Comparison of ENCODE assay signal across 9 cellular contexts in genomic region chr4:122798101-122798500, GRCh38. TPM values are rescaled to one million over a fixed set of nuclear protein-coding genes. Genes with fewer than 3 reads are reported as not detected.
DNase-seq lines count a peak whose midpoint lies in the region; ATAC-seq, FAIRE-seq and TF ChIP-seq lines count a peak whose summit lies in the region.
"Had no signal": no experiment of that assay in that cellular context is flagged by ENCODE, and none has a peak within 500 bp of the region (broad histone marks: within the 10 kb centered on the region; RNA-seq: fewer than 3 reads in every experiment).

No MANE protein-coding gene starts in this region.

- H4K20me1 ChIP-seq in astrocyte (ENCODE audit: insufficient read depth, low read length), result no peaks in the 10 kb centered on the region

- H3K4me3 ChIP-seq in A673 (ENCODE audit: low read depth, low read length, poor library complexity, severe bottlenecking) (peak overlapping the region; percentile 1), astrocyte (ENCODE audit: insufficient read depth, low read depth, low read length) (no peak overlapping the region), subcutaneous abdominal adipose tissue (ENCODE audit: low read depth in 1 of 5, low read length in 5 of 5) (peak overlapping the region in 3 of 5 donors; percentile 25 to 34 (median 30))

- peak overlapping the region; percentile 78 for H3K27ac ChIP-seq in A673 (ENCODE audit: low read depth, low read length, poor library complexity, severe bottlenecking)
- peak overlapping the region; percentile 82 for H3K27ac ChIP-seq in astrocyte (ENCODE audit: low read depth, low read length)
- peak overlapping the region; percentile 81 for H3K27ac ChIP-seq in subcutaneous abdominal adipose tissue (ENCODE audit: low read depth, low read length)

- H3K4me1 Mint-ChIP-seq in astrocyte (ENCODE audit: low read depth, unreplicated experiment), result peaks cover 23% of the 10 kb centered on the region

- POLR2A ChIA-PET in A673 (lab: Charles Lee; ENCODE audit: low non-redundant PET), result interaction anchor here (0.7 kb wide), 1 partner anchor 232 kb away, joined by 3 read pairs; no protein-coding TSS in a partner anchor

- no peaks in the 10 kb centered on the region for H3K9me3 Mint-ChIP-seq in astrocyte (ENCODE audit: unreplicated experiment)

- H3K27me3 Mint-ChIP-seq in astrocyte (ENCODE audit: low read depth, unreplicated experiment), result no peaks in the 10 kb centered on the region

- H3K4me3 Mint-ChIP-seq in astrocyte (ENCODE audit: unreplicated experiment), result no peak overlapping the region

- TF ChIP-seq CTCF in A673 (conservative IDR thresholded peaks at IDR 0.05; ENCODE audit: low read depth, low read length), result no peak
- no peak for TF ChIP-seq CTCF in astrocyte (IDR thresholded peaks at IDR 0.05; ENCODE audit: insufficient read depth, low read depth, low read length)

- H3K36me3 ChIP-seq in A673 (ENCODE audit: insufficient read depth, low read length, poor library complexity, severe bottlenecking) (no peaks in the 10 kb centered on the region), astrocyte (ENCODE audit: insufficient read depth, low read length) (no peaks in the 10 kb centered on the region), subcutaneous abdominal adipose tissue (ENCODE audit: control insufficient read depth in 5 of 5, insufficient read depth in 5 of 5, low read length in 5 of 5) (no peaks in the 10 kb centered on the region)

- peak overlapping the region; percentile 99 for H3K27ac Mint-ChIP-seq in astrocyte (ENCODE audit: unreplicated experiment)

- H3K36me3 Mint-ChIP-seq in astrocyte (ENCODE audit: low read depth, unreplicated experiment), result no peaks in the 10 kb centered on the region

- ATAC-seq in GM19043 (IDR thresholded peaks at IDR 0.05; ENCODE audit: low read depth, unreplicated experiment), result peak; percentile 54

- FAIRE-seq in astrocyte (lab: Jason Lieb, UNC), result no peak
- FAIRE-seq: GM18507 had no signal

- H3K9me3 ChIP-seq in A673 (ENCODE audit: low read depth, low read length, poor library complexity, severe bottlenecking) (no peaks in the 10 kb centered on the region), astrocyte (ENCODE audit: insufficient read depth, low read depth, low read length) (no peaks in the 10 kb centered on the region), subcutaneous abdominal adipose tissue (ENCODE audit: control insufficient read depth in 5 of 5, low read length in 5 of 5) (no peaks in the 10 kb centered on the region)

- peak overlapping the region; percentile 64 for H3K4me2 ChIP-seq in astrocyte (ENCODE audit: low read length)

- H3K27me3 ChIP-seq in A673 (replicated peaks; ENCODE audit: insufficient read depth, low read depth, low read length, poor library complexity) (no peaks in the 10 kb centered on the region), astrocyte (ENCODE audit: insufficient read depth, low read length) (no peaks in the 10 kb centered on the region), subcutaneous abdominal adipose tissue (ENCODE audit: control insufficient read depth in 5 of 5, insufficient read depth in 4 of 5, low read length in 5 of 5) (no peaks in the 10 kb centered on the region)

- H3K79me2 ChIP-seq in astrocyte (ENCODE audit: insufficient read depth, low read length), result no peaks in the 10 kb centered on the region

- H3K9ac ChIP-seq in astrocyte (ENCODE audit: low read length) (peak overlapping the region; percentile 57), subcutaneous abdominal adipose tissue (ENCODE audit: low read length in 5 of 5) (peak overlapping the region in 2 of 5 donors; percentile 22 to 46)

- H3K4me1 ChIP-seq in A673 (ENCODE audit: insufficient read depth, low read length, poor library complexity, severe bottlenecking) (peaks cover 29% of the 10 kb centered on the region), astrocyte (ENCODE audit: insufficient read depth, low read length) (peaks cover 12% of the 10 kb centered on the region), subcutaneous abdominal adipose tissue (ENCODE audit: control insufficient read depth in 5 of 5, insufficient read depth in 5 of 5, low read length in 5 of 5) (peaks cover 0 to 26% (median 17%) of the 10 kb centered on the region in 5 donors)

- CTCF ChIA-PET in A673 (lab: Charles Lee), result no interaction called here

- H2AFZ ChIP-seq in astrocyte (ENCODE audit: low read depth, low read length), result peak overlapping the region; percentile 77

- DNase-seq in A673 (ENCODE audit: low spot score) (peak; percentile 92), NCI-H1105 (lab: John Stamatoyannopoulos, UW) (peak; percentile 35), astrocyte (ENCODE audit: low read depth) (peak; percentile 89), iPS-NIHi11 (ENCODE audit: low spot score) (peak; percentile 36), retina (no peak), NCI-H2081 treated with DMSO at 0.1 percent for 48 hours (lab: John Stamatoyannopoulos, UW) (no peak)

- no TSS peak for BruUV-seq in A673 (replicated peaks; lab: Mats Ljungman, UMichigan)

- intact Hi-C loops in A673 (cut with micrococcal nuclease; ENCODE audit: unreplicated experiment), result loop anchor here (1.0 kb wide), 1 partner anchor 29 kb away; no protein-coding TSS in a partner anchor

RNA-seq across cellular contexts. Expression of gene FGF2, which starts 28.5 kb away (rescaled TPM):
- total RNA-seq in A673 (2021), result 13.0 and 15.8 TPM in 2 replicates
- total RNA-seq in astrocyte, result 30.5 and 38.4 TPM in 2 replicates

Comparison
In these comparisons a context has a peak if more than half of its experiments do, and no peak if none do; other contexts are left out.
1. DNase-seq: peak in A673 (single experiment), NCI-H1105 (single experiment), astrocyte (single experiment) and iPS-NIHi11 (single experiment); none in retina (single experiment) and NCI-H2081 treated with DMSO at 0.1 percent for 48 hours (single experiment).
2. Peak in every context shown above with its lines, with median percentiles within 50 percentile points of each other: H3K27ac ChIP-seq.